ENCODE assay signal across 1 cellular context in the genomic region with DNA sequence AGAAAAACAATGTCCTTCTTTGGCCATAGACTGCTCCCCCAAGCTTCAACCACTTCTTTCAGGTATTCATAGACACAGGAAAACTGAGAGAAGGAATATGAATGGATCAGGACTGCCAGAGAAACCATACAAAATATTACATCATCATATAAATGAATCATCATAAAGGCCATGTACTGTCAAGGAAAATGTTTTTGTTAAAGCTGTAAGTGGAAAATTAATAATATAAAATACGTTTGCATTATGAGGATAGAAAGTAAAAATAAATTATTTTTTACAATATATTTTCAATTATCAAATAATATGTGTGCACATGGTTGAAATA.
TF ChIP-seq lines count a peak whose summit lies in the region.

No MANE protein-coding gene starts in this region.

TF ChIP-seq in GM23338, 12 proteins besides CTCF, POLR2A, EP300 and RAD21 (continued from another document):
- TF ChIP-seq, protein P1, sequence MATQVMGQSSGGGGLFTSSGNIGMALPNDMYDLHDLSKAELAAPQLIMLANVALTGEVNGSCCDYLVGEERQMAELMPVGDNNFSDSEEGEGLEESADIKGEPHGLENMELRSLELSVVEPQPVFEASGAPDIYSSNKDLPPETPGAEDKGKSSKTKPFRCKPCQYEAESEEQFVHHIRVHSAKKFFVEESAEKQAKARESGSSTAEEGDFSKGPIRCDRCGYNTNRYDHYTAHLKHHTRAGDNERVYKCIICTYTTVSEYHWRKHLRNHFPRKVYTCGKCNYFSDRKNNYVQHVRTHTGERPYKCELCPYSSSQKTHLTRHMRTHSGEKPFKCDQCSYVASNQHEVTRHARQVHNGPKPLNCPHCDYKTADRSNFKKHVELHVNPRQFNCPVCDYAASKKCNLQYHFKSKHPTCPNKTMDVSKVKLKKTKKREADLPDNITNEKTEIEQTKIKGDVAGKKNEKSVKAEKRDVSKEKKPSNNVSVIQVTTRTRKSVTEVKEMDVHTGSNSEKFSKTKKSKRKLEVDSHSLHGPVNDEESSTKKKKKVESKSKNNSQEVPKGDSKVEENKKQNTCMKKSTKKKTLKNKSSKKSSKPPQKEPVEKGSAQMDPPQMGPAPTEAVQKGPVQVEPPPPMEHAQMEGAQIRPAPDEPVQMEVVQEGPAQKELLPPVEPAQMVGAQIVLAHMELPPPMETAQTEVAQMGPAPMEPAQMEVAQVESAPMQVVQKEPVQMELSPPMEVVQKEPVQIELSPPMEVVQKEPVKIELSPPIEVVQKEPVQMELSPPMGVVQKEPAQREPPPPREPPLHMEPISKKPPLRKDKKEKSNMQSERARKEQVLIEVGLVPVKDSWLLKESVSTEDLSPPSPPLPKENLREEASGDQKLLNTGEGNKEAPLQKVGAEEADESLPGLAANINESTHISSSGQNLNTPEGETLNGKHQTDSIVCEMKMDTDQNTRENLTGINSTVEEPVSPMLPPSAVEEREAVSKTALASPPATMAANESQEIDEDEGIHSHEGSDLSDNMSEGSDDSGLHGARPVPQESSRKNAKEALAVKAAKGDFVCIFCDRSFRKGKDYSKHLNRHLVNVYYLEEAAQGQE (IDR thresholded peaks at IDR 0.05; ENCODE audit: unreplicated experiment) = no peak
- no peak for TF ChIP-seq ZNF331 (CRISPR knock-in tag; IDR thresholded peaks at IDR 0.05; ENCODE audit: low read depth)
- no peak for TF ChIP-seq EZH2 (IDR thresholded peaks at IDR 0.05; ENCODE audit: low read depth, unreplicated experiment)
- TF ChIP-seq NANOG (IDR thresholded peaks at IDR 0.05; ENCODE audit: borderline replicate concordance) = no peak
- no peak for TF ChIP-seq CREB1 (CRISPR knock-in tag; IDR thresholded peaks at IDR 0.05; ENCODE audit: low read depth)
- TF ChIP-seq, protein P2, sequence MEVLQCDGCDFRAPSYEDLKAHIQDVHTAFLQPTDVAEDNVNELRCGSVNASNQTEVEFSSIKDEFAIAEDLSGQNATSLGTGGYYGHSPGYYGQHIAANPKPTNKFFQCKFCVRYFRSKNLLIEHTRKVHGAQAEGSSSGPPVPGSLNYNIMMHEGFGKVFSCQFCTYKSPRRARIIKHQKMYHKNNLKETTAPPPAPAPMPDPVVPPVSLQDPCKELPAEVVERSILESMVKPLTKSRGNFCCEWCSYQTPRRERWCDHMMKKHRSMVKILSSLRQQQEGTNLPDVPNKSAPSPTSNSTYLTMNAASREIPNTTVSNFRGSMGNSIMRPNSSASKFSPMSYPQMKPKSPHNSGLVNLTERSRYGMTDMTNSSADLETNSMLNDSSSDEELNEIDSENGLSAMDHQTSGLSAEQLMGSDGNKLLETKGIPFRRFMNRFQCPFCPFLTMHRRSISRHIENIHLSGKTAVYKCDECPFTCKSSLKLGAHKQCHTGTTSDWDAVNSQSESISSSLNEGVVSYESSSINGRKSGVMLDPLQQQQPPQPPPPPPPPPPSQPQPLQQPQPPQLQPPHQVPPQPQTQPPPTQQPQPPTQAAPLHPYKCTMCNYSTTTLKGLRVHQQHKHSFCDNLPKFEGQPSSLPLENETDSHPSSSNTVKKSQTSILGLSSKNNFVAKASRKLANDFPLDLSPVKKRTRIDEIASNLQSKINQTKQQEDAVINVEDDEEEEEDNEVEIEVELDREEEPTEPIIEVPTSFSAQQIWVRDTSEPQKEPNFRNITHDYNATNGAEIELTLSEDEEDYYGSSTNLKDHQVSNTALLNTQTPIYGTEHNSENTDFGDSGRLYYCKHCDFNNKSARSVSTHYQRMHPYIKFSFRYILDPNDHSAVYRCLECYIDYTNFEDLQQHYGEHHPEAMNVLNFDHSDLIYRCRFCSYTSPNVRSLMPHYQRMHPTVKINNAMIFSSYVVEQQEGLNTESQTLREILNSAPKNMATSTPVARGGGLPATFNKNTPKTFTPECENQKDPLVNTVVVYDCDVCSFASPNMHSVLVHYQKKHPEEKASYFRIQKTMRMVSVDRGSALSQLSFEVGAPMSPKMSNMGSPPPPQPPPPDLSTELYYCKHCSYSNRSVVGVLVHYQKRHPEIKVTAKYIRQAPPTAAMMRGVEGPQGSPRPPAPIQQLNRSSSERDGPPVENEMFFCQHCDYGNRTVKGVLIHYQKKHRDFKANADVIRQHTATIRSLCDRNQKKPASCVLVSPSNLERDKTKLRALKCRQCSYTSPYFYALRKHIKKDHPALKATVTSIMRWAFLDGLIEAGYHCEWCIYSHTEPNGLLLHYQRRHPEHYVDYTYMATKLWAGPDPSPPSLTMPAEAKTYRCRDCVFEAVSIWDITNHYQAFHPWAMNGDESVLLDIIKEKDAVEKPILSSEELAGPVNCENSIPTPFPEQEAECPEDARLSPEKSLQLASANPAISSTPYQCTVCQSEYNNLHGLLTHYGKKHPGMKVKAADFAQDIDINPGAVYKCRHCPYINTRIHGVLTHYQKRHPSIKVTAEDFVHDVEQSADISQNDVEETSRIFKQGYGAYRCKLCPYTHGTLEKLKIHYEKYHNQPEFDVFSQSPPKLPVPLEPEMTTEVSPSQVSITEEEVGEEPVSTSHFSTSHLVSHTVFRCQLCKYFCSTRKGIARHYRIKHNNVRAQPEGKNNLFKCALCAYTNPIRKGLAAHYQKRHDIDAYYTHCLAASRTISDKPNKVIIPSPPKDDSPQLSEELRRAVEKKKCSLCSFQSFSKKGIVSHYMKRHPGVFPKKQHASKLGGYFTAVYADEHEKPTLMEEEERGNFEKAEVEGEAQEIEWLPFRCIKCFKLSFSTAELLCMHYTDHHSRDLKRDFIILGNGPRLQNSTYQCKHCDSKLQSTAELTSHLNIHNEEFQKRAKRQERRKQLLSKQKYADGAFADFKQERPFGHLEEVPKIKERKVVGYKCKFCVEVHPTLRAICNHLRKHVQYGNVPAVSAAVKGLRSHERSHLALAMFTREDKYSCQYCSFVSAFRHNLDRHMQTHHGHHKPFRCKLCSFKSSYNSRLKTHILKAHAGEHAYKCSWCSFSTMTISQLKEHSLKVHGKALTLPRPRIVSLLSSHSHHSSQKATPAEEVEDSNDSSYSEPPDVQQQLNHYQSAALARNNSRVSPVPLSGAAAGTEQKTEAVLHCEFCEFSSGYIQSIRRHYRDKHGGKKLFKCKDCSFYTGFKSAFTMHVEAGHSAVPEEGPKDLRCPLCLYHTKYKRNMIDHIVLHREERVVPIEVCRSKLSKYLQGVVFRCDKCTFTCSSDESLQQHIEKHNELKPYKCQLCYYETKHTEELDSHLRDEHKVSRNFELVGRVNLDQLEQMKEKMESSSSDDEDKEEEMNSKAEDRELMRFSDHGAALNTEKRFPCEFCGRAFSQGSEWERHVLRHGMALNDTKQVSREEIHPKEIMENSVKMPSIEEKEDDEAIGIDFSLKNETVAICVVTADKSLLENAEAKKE (CRISPR knock-in tag; IDR thresholded peaks at IDR 0.05) = no peak
- no peak for TF ChIP-seq STAT1 (IDR thresholded peaks at IDR 0.05; ENCODE audit: unreplicated experiment)
- TF ChIP-seq EZH2phosphoT487 (IDR thresholded peaks at IDR 0.05; ENCODE audit: unreplicated experiment) = no peak
